Comparison of ENCODE assay signal across 8 cellular contexts in genomic region chr9:113579270-113580040, GRCh38.
DNase-seq lines count a peak whose midpoint lies in the region; ATAC-seq and TF ChIP-seq lines count a peak whose summit lies in the region.

No MANE protein-coding gene starts in this region.

- no peak overlapping the region for H3K56ac ChIP-seq in H9 (ENCODE audit: insufficient read length, low read depth, low read length)

- H3K27ac Mint-ChIP-seq in H9, result peak overlapping the region in 2 of 3 experiments; percentile 24 to 94; a peak in 3 of 7 replicates
- peak overlapping the region; percentile 93 for H3K27ac Mint-ChIP-seq in activated T-helper 2 cell treated with anti-CD3 and anti-CD28 coated beads, Interferon-gamma antibody, Interleukin-2, Interleukin-4, amounts not matched to agents 10 μg/mL and 5 μg/mL and 100 μg/mL, durations not matched to agents 14 hours and 24 hours and 36 hours

- H4K91ac ChIP-seq in H9 (ENCODE audit: insufficient read length, low read depth, low read length), result no peak overlapping the region

- no peak overlapping the region for H4K5ac ChIP-seq in H9 (ENCODE audit: insufficient read length, low read depth, low read length)

- no peak overlapping the region for H3K9ac ChIP-seq in H9 (ENCODE audit: extremely low read depth, insufficient read length, low read length)

- no peak overlapping the region for H3K14ac ChIP-seq in H9 (ENCODE audit: insufficient read depth, low read length)

- H3K4me2 ChIP-seq in H9 (ENCODE audit: insufficient read depth, insufficient read length, low read length), result no peak overlapping the region

- H3K4me1 ChIP-seq in H9 (ENCODE audit: insufficient read depth, low read length), result no peaks in the 10 kb centered on the region
- H3K4me1 ChIP-seq in suprapubic skin, result peaks cover 70% of the 10 kb centered on the region

- in situ Hi-C loops in GM13977 (cut with MboI; ENCODE audit: low pct_unique_long_range_greater_than_20kb, low sequenced_read_pairs, unreplicated experiment), result no loop called here

- H3K23me2 ChIP-seq in H9 (ENCODE audit: insufficient read length, low read depth, low read length, poor library complexity, severe bottlenecking), result no peaks in the 10 kb centered on the region

- H4K20me1 ChIP-seq in H9 (ENCODE audit: control insufficient read depth, insufficient read depth, insufficient read length), result no peaks in the 10 kb centered on the region

- no peak overlapping the region for H2BK5ac ChIP-seq in H9 (ENCODE audit: insufficient read length, low read length)

- H3K79me1 ChIP-seq in H9 (ENCODE audit: insufficient read depth, low read depth, low read length, poor library complexity, severe bottlenecking), result no peaks in the 10 kb centered on the region

- no peak for ATAC-seq in HG03565 (IDR thresholded peaks at IDR 0.05; ENCODE audit: unreplicated experiment)

- no peaks in the 10 kb centered on the region for H3K9me3 Mint-ChIP-seq in H9
- no peaks in the 10 kb centered on the region for H3K9me3 Mint-ChIP-seq in activated T-helper 2 cell treated with anti-CD3 and anti-CD28 coated beads, Interferon-gamma antibody, Interleukin-2, Interleukin-4, amounts not matched to agents 10 μg/mL and 5 μg/mL and 100 μg/mL, durations not matched to agents 14 hours and 24 hours and 36 hours

- no peak for TF ChIP-seq POLR2A in suprapubic skin (IDR thresholded peaks at IDR 0.05)

- no peak overlapping the region for H3K4me3 ChIP-seq in suprapubic skin

- no peak overlapping the region for H3K18ac ChIP-seq in H9 (ENCODE audit: insufficient read length, low read depth, low read length)

- H3K4ac ChIP-seq in H9 (ENCODE audit: low read depth, low read length), result no peak overlapping the region

- no peak overlapping the region for H4K8ac ChIP-seq in H9 (replicated peaks; ENCODE audit: insufficient read length, low read depth, low read length)

- H3K27me3 ChIP-seq in H9 (ENCODE audit: insufficient read depth, low read length) (no peaks in the 10 kb centered on the region), suprapubic skin (no peaks in the 10 kb centered on the region)

- WGBS in H9 (ENCODE audit: extremely low coverage, insufficient read length, low lambda C conversion rate), result no CpG with 5 or more reads among the region's 5 CpGs
- 59% methylated on average over 5 of the region's 5 CpGs for WGBS in suprapubic skin

- H3K27ac ChIP-seq in H9 (ENCODE audit: insufficient read length, low read depth, low read length), result no peak overlapping the region
- H3K27ac ChIP-seq in suprapubic skin, result peak overlapping the region; percentile 81

- H3K79me2 ChIP-seq in H9 (ENCODE audit: insufficient read depth, low read length), result no peaks in the 10 kb centered on the region

- no peaks in the 10 kb centered on the region for H3K27me3 Mint-ChIP-seq in H9 (ENCODE audit: low read depth)
- H3K27me3 Mint-ChIP-seq in activated T-helper 2 cell treated with anti-CD3 and anti-CD28 coated beads, Interferon-gamma antibody, Interleukin-2, Interleukin-4, amounts not matched to agents 10 μg/mL and 5 μg/mL and 100 μg/mL, durations not matched to agents 14 hours and 24 hours and 36 hours (ENCODE audit: low read depth), result no peaks in the 10 kb centered on the region

- no peak overlapping the region for H2BK12ac ChIP-seq in H9 (ENCODE audit: insufficient read length, low read depth, low read length)

- no peak for TF ChIP-seq EP300 in suprapubic skin (IDR thresholded peaks at IDR 0.05)

- no peak overlapping the region for H3T11ph ChIP-seq in H9 (ENCODE audit: low read length)

- no peak overlapping the region for H3K23ac ChIP-seq in H9 (ENCODE audit: insufficient read length, low read depth, low read length)

- H2AK5ac ChIP-seq in H9 (ENCODE audit: insufficient read length, low read length), result no peak overlapping the region

- TF ChIP-seq CTCF in GM13977 (IDR thresholded peaks at IDR 0.05; ENCODE audit: extremely low read depth, insufficient read depth, missing control alignments), result no peak
- TF ChIP-seq CTCF in H9 (conservative IDR thresholded peaks at IDR 0.05), result no peak
- no peak for TF ChIP-seq CTCF in suprapubic skin (IDR thresholded peaks at IDR 0.05)

- H2AFZ ChIP-seq in H9 (ENCODE audit: low read length), result no peak overlapping the region

- H3K36me3 Mint-ChIP-seq in H9 (ENCODE audit: insufficient read depth in 1 of 3, low read depth in 3 of 3), result peaks cover 0 to 10% (median 7%) of the 10 kb centered on the region in 3 experiments; a peak in 4 of 7 replicates
- H3K36me3 Mint-ChIP-seq in activated T-helper 2 cell treated with anti-CD3 and anti-CD28 coated beads, Interferon-gamma antibody, Interleukin-2, Interleukin-4, amounts not matched to agents 10 μg/mL and 5 μg/mL and 100 μg/mL, durations not matched to agents 14 hours and 24 hours and 36 hours (ENCODE audit: low read depth), result peaks cover 30% of the 10 kb centered on the region

- no peaks in the 10 kb centered on the region for H3K9me3 ChIP-seq in H9 (ENCODE audit: control insufficient read depth, low read depth, low read length)
- H3K9me3 ChIP-seq in suprapubic skin, result no peaks in the 10 kb centered on the region

- H3K4me3 Mint-ChIP-seq in H9, result no peak overlapping the region
- H3K4me3 Mint-ChIP-seq in activated T-helper 2 cell treated with anti-CD3 and anti-CD28 coated beads, Interferon-gamma antibody, Interleukin-2, Interleukin-4, amounts not matched to agents 10 μg/mL and 5 μg/mL and 100 μg/mL, durations not matched to agents 14 hours and 24 hours and 36 hours (ENCODE audit: low read depth), result peak overlapping the region; percentile 79

- H3K4me1 Mint-ChIP-seq in H9, result peaks cover 15 to 17% of the 10 kb centered on the region in 2 experiments
- peaks cover 67% of the 10 kb centered on the region for H3K4me1 Mint-ChIP-seq in activated T-helper 2 cell treated with anti-CD3 and anti-CD28 coated beads, Interferon-gamma antibody, Interleukin-2, Interleukin-4, amounts not matched to agents 10 μg/mL and 5 μg/mL and 100 μg/mL, durations not matched to agents 14 hours and 24 hours and 36 hours (ENCODE audit: low read depth)

- intact Hi-C loops in activated T-helper 2 cell treated with anti-CD3 and anti-CD28 coated beads, Interferon-gamma antibody, Interleukin-2, Interleukin-4, amounts not matched to agents 10 μg/mL and 5 μg/mL and 100 μg/mL, durations not matched to agents 14 hours and 24 hours and 36 hours (cut with micrococcal nuclease), result loop anchor here (1.0 to 2.0 kb wide), 8 partner anchors 23 to 305 kb away; partner anchors contain the start of genes C9orf43, CDC26, POLE3 and PRPF4

- H2BK120ac ChIP-seq in H9 (ENCODE audit: low read depth, low read length, poor library complexity, severe bottlenecking), result no peak overlapping the region

- no peak overlapping the region for H2BK20ac ChIP-seq in H9 (ENCODE audit: low read depth, low read length, poor library complexity, severe bottlenecking)

- no peak overlapping the region for H2BK15ac ChIP-seq in H9 (ENCODE audit: low read depth, low read length)

- H3K36me3 ChIP-seq in suprapubic skin, result peaks cover 12% of the 10 kb centered on the region

- peak; percentile 65 for DNase-seq in GM13977 (ENCODE audit: low spot score)
- DNase-seq in H9, result no peak
- peak; percentile 76 for DNase-seq in NCI-H2171 treated with DMSO at 0.1 percent for 48 hours (lab: John Stamatoyannopoulos, UW)
- DNase-seq in activated T-helper 2 cell treated with anti-CD3 and anti-CD28 coated beads, Interferon-gamma antibody, Interleukin-2, Interleukin-4, amounts not matched to agents 10 μg/mL and 5 μg/mL and 100 μg/mL, durations not matched to agents 14 hours and 24 hours and 36 hours (ENCODE audit: low spot score), result peak; percentile 28
- DNase-seq in iris pigment epithelial cell (ENCODE audit: low read depth), result peak; percentile 58
- DNase-seq in suprapubic skin (ENCODE audit: low spot score in 2 of 2), result no peak
- DNase-seq in SK-N-DZ (ENCODE audit: low spot score), result no peak

Comparison
In these comparisons a context has a peak if more than half of its experiments do, and no peak if none do; other contexts are left out.
1. DNase-seq: peak in GM13977 (single experiment), NCI-H2171 treated with DMSO at 0.1 percent for 48 hours (single experiment), activated T-helper 2 cell treated with anti-CD3 and anti-CD28 coated beads, Interferon-gamma antibody, Interleukin-2, Interleukin-4, amounts not matched to agents 10 μg/mL and 5 μg/mL and 100 μg/mL, durations not matched to agents 14 hours and 24 hours and 36 hours (single experiment) and iris pigment epithelial cell (single experiment); none in H9 (single experiment), suprapubic skin (0 of 2) and SK-N-DZ (single experiment).